In genomic region chr9:125521462-125522327, GRCh38 we compare ENCODE assay signal across 8 cellular contexts.
DNase-seq lines count a peak whose midpoint lies in the region; ATAC-seq, FAIRE-seq and TF ChIP-seq lines count a peak whose summit lies in the region.

No MANE protein-coding gene starts in this region.

- ATAC-seq in GM18867 (IDR thresholded peaks at IDR 0.05; ENCODE audit: unreplicated experiment), result no peak

- H3K4me3 Mint-ChIP-seq in immature natural killer cell, result peak overlapping the region in 4 of 5 donors; percentile 18 to 31 (median 29)

- DNase-seq in AG20443 (ENCODE audit: low spot score) (peak; percentile 83), HTR-8/SVneo (ENCODE audit: insufficient read length, low spot score) (peak; percentile 64), immature natural killer cell (peak in 1 of 3 donors; percentile 5), ecto neural progenitor cell (ENCODE audit: low spot score) (no peak), D721Med (ENCODE audit: insufficient read length, low spot score) (no peak), activated gamma-delta T cell treated with Interleukin-2 at 50 U/mL for 16 hours (no peak)
- DNase-seq in activated T-cell treated with anti-CD3 and anti-CD28 coated beads, Interleukin-2, amount 50 U/mL, for 1 hour, result peak; percentile 27

- peak overlapping the region in 5 of 6 donors; percentile 19 to 40 (median 32) for H3K27ac Mint-ChIP-seq in immature natural killer cell

- FAIRE-seq in HTR-8/SVneo (lab: Jason Lieb, UNC) (no peak), D721Med (lab: Jason Lieb, UNC) (no peak)

- no peak for TF ChIP-seq CTCF in D721Med (IDR thresholded peaks at IDR 0.05; ENCODE audit: insufficient read depth, missing control alignments)

- peaks cover 0 to 7% (median 0%) of the 10 kb centered on the region in 3 donors for H3K36me3 Mint-ChIP-seq in immature natural killer cell

- peaks cover 0 to 2% (median 0%) of the 10 kb centered on the region in 3 donors for H3K27me3 Mint-ChIP-seq in immature natural killer cell (ENCODE audit: low read depth in 3 of 3)

- H3K9me3 Mint-ChIP-seq in immature natural killer cell, result no peaks in the 10 kb centered on the region

- peaks cover 24 to 29% of the 10 kb centered on the region in 2 donors for H3K4me1 Mint-ChIP-seq in immature natural killer cell

Comparison
In these comparisons a context has a peak if more than half of its experiments do, and no peak if none do; other contexts are left out.
1. DNase-seq: peak in AG20443 (single experiment), HTR-8/SVneo (single experiment) and activated T-cell treated with anti-CD3 and anti-CD28 coated beads, Interleukin-2, amount 50 U/mL, for 1 hour (single experiment); none in ecto neural progenitor cell (single experiment), D721Med (single experiment) and activated gamma-delta T cell treated with Interleukin-2 at 50 U/mL for 16 hours (single experiment).